In genomic region chr20:56249244-56249955, GRCh38 we compare ENCODE assay signal across 8 cellular contexts. TPM values are rescaled to one million over a fixed set of nuclear protein-coding genes. Genes with fewer than 3 reads are reported as not detected.
DNase-seq lines count a peak whose midpoint lies in the region; ATAC-seq and TF ChIP-seq lines count a peak whose summit lies in the region.

No MANE protein-coding gene starts in this region.

- TF ChIP-seq RAD21 in neural cell (conservative IDR thresholded peaks at IDR 0.05): peak; percentile 42

- POLR2A ChIA-PET in activated naive CD8-positive, alpha-beta T cell treated with anti-CD3 and anti-CD28 coated beads, Interleukin-2, amount 10 ng/mL, durations not matched to agents 7 days and 5 days (lab: Charles Lee): no interaction called here

- H3K27ac Mint-ChIP-seq in activated naive CD8-positive, alpha-beta T cell treated with anti-CD3 and anti-CD28 coated beads, Interleukin-2, amount 10 ng/mL, durations not matched to agents 7 days and 5 days: no peak overlapping the region

- H3K27ac ChIP-seq in neural cell (ENCODE audit: low read length) (no peak overlapping the region), suprapubic skin (no peak overlapping the region)

- H3K9me3 ChIP-seq in neural cell (ENCODE audit: low read length): no peaks in the 10 kb centered on the region
- no peaks in the 10 kb centered on the region for H3K9me3 ChIP-seq in suprapubic skin

- H3K79me2 ChIP-seq in neural cell (replicated peaks; ENCODE audit: insufficient read depth, low read length): no peaks in the 10 kb centered on the region

- TF ChIP-seq EP300 in neural cell (conservative IDR thresholded peaks at IDR 0.05; ENCODE audit: poor library complexity, severe bottlenecking) (no peak), suprapubic skin (IDR thresholded peaks at IDR 0.05) (no peak)

- WGBS in suprapubic skin: 73% methylated on average over 32 of the region's 32 CpGs

- H3K36me3 ChIP-seq in neural cell (ENCODE audit: insufficient read depth, low read length) (no peaks in the 10 kb centered on the region), suprapubic skin (no peaks in the 10 kb centered on the region)

- no peaks in the 10 kb centered on the region for H3K9me3 Mint-ChIP-seq in activated naive CD8-positive, alpha-beta T cell treated with anti-CD3 and anti-CD28 coated beads, Interleukin-2, amount 10 ng/mL, durations not matched to agents 7 days and 5 days

- no peaks in the 10 kb centered on the region for H3F3A ChIP-seq in neural cell (ENCODE audit: insufficient read depth, low read length, poor library complexity, severe bottlenecking)

- H2AFZ ChIP-seq in neural cell (ENCODE audit: low read depth, low read length): no peak overlapping the region

- TF ChIP-seq CTCF in neural cell (IDR thresholded peaks at IDR 0.05; ENCODE audit: poor library complexity, severe bottlenecking) (peak; percentile 26), suprapubic skin (IDR thresholded peaks at IDR 0.05) (peak in 1 of 2 donors; percentile 44)

- H3K27me3 ChIP-seq in neural cell (ENCODE audit: insufficient read depth, low read depth, low read length) (no peaks in the 10 kb centered on the region), suprapubic skin (peaks cover 57% of the 10 kb centered on the region)

- no peaks in the 10 kb centered on the region for H3K36me3 Mint-ChIP-seq in activated naive CD8-positive, alpha-beta T cell treated with anti-CD3 and anti-CD28 coated beads, Interleukin-2, amount 10 ng/mL, durations not matched to agents 7 days and 5 days

- TF ChIP-seq POLR2A in suprapubic skin (IDR thresholded peaks at IDR 0.05): no peak

- no peak overlapping the region for H3K4me3 Mint-ChIP-seq in activated naive CD8-positive, alpha-beta T cell treated with anti-CD3 and anti-CD28 coated beads, Interleukin-2, amount 10 ng/mL, durations not matched to agents 7 days and 5 days

- no peak for ATAC-seq in activated naive CD8-positive, alpha-beta T cell treated with anti-CD3 and anti-CD28 coated beads, Interleukin-2, amount 10 ng/mL, durations not matched to agents 7 days and 5 days (ENCODE audit: low read depth)
- no peak for ATAC-seq in HG03520 (IDR thresholded peaks at IDR 0.05; ENCODE audit: unreplicated experiment)

- H4K20me1 ChIP-seq in neural cell (ENCODE audit: insufficient read depth): no peaks in the 10 kb centered on the region

- H3K4me1 Mint-ChIP-seq in activated naive CD8-positive, alpha-beta T cell treated with anti-CD3 and anti-CD28 coated beads, Interleukin-2, amount 10 ng/mL, durations not matched to agents 7 days and 5 days: no peaks in the 10 kb centered on the region

- peak; percentile 11 for DNase-seq in stimulated activated CD4-positive, alpha-beta T cell treated with anti-CD3 and anti-CD28 coated beads, Interleukin-12 subunit alpha, Interleukin-12 subunit beta, amount 100 ng/mL, for 4 hours
- DNase-seq in stimulated activated CD4-positive, alpha-beta T cell treated with anti-CD3 and anti-CD28 coated beads, Interleukin-4, amount 100 ng/mL, for 24 hours: no peak
- DNase-seq in KG1 (lab: John Stamatoyannopoulos, UW) (peak; percentile 17), DMS153 (lab: John Stamatoyannopoulos, UW) (no peak), suprapubic skin (ENCODE audit: low spot score in 2 of 2) (no peak)
- DNase-seq in activated naive CD8-positive, alpha-beta T cell treated with anti-CD3 and anti-CD28 coated beads, Interleukin-2, amount 10 ng/mL, durations not matched to agents 7 days and 5 days: peak; percentile 39

- H3K4me1 ChIP-seq in suprapubic skin: no peaks in the 10 kb centered on the region

- no peak overlapping the region for H3K4me3 ChIP-seq in neural cell (ENCODE audit: low read length)
- H3K4me3 ChIP-seq in suprapubic skin: no peak overlapping the region

- H3K9me2 ChIP-seq in neural cell (ENCODE audit: insufficient read depth, low read length): no peaks in the 10 kb centered on the region

- H3K9ac ChIP-seq in neural cell (ENCODE audit: low read length): no peak overlapping the region

- peaks cover 3% of the 10 kb centered on the region for H3K27me3 Mint-ChIP-seq in activated naive CD8-positive, alpha-beta T cell treated with anti-CD3 and anti-CD28 coated beads, Interleukin-2, amount 10 ng/mL, durations not matched to agents 7 days and 5 days

- H3K4me2 ChIP-seq in neural cell (ENCODE audit: low read length): no peak overlapping the region

TF ChIP-seq in neural cell, 6 proteins besides CTCF, POLR2A, EP300 and RAD21:
- TF ChIP-seq REST (IDR thresholded peaks at IDR 0.05; ENCODE audit: borderline replicate concordance) (no peak), TAF1 (IDR thresholded peaks at IDR 0.05; ENCODE audit: low read depth) (no peak), POLR2AphosphoS5 (IDR thresholded peaks at IDR 0.05) (no peak), SMC3 (conservative IDR thresholded peaks at IDR 0.05; ENCODE audit: poor library complexity) (no peak), EZH2 (IDR thresholded peaks at IDR 0.05; ENCODE audit: borderline replicate concordance, insufficient read depth, low read length, poor library complexity, severe bottlenecking) (no peak), MXI1 (conservative IDR thresholded peaks at IDR 0.05; ENCODE audit: poor library complexity, severe bottlenecking) (no peak)

RNA-seq across cellular contexts. Expression of gene MC3R, which starts 0.9 kb away (rescaled TPM):
- not detected for total RNA-seq in activated naive CD8-positive, alpha-beta T cell treated with anti-CD3 and anti-CD28 coated beads, Interleukin-2, amount 10 ng/mL, durations not matched to agents 7 days and 5 days
- polyA plus RNA-seq in neural cell: not detected in 2 replicates
- not detected in 2 replicates for polyA minus RNA-seq in neural cell
- total RNA-seq in suprapubic skin: not detected

Comparison
In these comparisons a context has a peak if more than half of its experiments do, and no peak if none do; other contexts are left out.
1. DNase-seq: peak in stimulated activated CD4-positive, alpha-beta T cell treated with anti-CD3 and anti-CD28 coated beads, Interleukin-12 subunit alpha, Interleukin-12 subunit beta, amount 100 ng/mL, for 4 hours (single experiment), KG1 (single experiment) and activated naive CD8-positive, alpha-beta T cell treated with anti-CD3 and anti-CD28 coated beads, Interleukin-2, amount 10 ng/mL, durations not matched to agents 7 days and 5 days (single experiment); none in stimulated activated CD4-positive, alpha-beta T cell treated with anti-CD3 and anti-CD28 coated beads, Interleukin-4, amount 100 ng/mL, for 24 hours (single experiment), DMS153 (single experiment) and suprapubic skin (0 of 2).